ENCODE assay signal across 1 cellular context in genomic region chr17:2238432-2239169, GRCh38.
A peak's percentile ranks its signal among the peaks of the same experiment; 100 is the strongest.
TF ChIP-seq lines count a peak whose summit lies in the region.

No MANE protein-coding gene starts in this region.

TF ChIP-seq in GM12878, 131 proteins besides CTCF, POLR2A, EP300 and RAD21 (continued from another document and continues in another):
- peak; percentile 66; the same call in 1 of the 2 replicates for TF ChIP-seq RFX5 (IDR thresholded peaks at IDR 0.05; ENCODE audit: low read depth, low read length)
- no peak for TF ChIP-seq PRDM15 (CRISPR knock-in tag; IDR thresholded peaks at IDR 0.05)
- TF ChIP-seq SP1 (IDR thresholded peaks at IDR 0.05; ENCODE audit: low read depth, low read length), result no peak
- TF ChIP-seq SRF (IDR thresholded peaks at IDR 0.05; ENCODE audit: low read depth in 2 of 2, low read length in 2 of 2), result no peak
- TF ChIP-seq, protein P1, sequence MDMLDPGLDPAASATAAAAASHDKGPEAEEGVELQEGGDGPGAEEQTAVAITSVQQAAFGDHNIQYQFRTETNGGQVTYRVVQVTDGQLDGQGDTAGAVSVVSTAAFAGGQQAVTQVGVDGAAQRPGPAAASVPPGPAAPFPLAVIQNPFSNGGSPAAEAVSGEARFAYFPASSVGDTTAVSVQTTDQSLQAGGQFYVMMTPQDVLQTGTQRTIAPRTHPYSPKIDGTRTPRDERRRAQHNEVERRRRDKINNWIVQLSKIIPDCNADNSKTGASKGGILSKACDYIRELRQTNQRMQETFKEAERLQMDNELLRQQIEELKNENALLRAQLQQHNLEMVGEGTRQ (IDR thresholded peaks at IDR 0.05; ENCODE audit: borderline replicate concordance, low read depth, low read length), result peak; percentile 64
- TF ChIP-seq SUPT20H (IDR thresholded peaks at IDR 0.05; ENCODE audit: borderline replicate concordance, control insufficient read depth, low read depth, low read length), result no peak
- no peak for TF ChIP-seq GABPA (IDR thresholded peaks at IDR 0.05; ENCODE audit: low read depth)
- no peak for TF ChIP-seq BCL11A (IDR thresholded peaks at IDR 0.05; ENCODE audit: low read depth, low read length)
- TF ChIP-seq SPI1 (IDR thresholded peaks at IDR 0.05; ENCODE audit: borderline replicate concordance, insufficient read depth, low read depth, low read length), result peak; percentile 44; the same call in 1 of the 2 replicates
- no peak for TF ChIP-seq ZBTB40 (IDR thresholded peaks at IDR 0.05; ENCODE audit: borderline replicate concordance)
- no peak; the same call in 1 of the 2 replicates for TF ChIP-seq ZNF384 (IDR thresholded peaks at IDR 0.05; ENCODE audit: borderline replicate concordance, low read depth, low read length)
- no peak for TF ChIP-seq TARDBP (IDR thresholded peaks at IDR 0.05; ENCODE audit: borderline replicate concordance)
- TF ChIP-seq, protein P2, sequence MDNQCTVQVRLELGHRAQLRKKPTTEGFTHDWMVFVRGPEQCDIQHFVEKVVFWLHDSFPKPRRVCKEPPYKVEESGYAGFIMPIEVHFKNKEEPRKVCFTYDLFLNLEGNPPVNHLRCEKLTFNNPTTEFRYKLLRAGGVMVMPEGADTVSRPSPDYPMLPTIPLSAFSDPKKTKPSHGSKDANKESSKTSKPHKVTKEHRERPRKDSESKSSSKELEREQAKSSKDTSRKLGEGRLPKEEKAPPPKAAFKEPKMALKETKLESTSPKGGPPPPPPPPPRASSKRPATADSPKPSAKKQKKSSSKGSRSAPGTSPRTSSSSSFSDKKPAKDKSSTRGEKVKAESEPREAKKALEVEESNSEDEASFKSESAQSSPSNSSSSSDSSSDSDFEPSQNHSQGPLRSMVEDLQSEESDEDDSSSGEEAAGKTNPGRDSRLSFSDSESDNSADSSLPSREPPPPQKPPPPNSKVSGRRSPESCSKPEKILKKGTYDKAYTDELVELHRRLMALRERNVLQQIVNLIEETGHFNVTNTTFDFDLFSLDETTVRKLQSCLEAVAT (IDR thresholded peaks at IDR 0.05), result 0 out of 2 replicates have a peak, but pooled peaks have one; percentile 32
- no peak for TF ChIP-seq CHD1 (IDR thresholded peaks at IDR 0.05; ENCODE audit: low read depth, low read length)
- no peak for TF ChIP-seq BRCA1 (IDR thresholded peaks at IDR 0.05; ENCODE audit: low read depth, low read length)
- TF ChIP-seq, protein P3, sequence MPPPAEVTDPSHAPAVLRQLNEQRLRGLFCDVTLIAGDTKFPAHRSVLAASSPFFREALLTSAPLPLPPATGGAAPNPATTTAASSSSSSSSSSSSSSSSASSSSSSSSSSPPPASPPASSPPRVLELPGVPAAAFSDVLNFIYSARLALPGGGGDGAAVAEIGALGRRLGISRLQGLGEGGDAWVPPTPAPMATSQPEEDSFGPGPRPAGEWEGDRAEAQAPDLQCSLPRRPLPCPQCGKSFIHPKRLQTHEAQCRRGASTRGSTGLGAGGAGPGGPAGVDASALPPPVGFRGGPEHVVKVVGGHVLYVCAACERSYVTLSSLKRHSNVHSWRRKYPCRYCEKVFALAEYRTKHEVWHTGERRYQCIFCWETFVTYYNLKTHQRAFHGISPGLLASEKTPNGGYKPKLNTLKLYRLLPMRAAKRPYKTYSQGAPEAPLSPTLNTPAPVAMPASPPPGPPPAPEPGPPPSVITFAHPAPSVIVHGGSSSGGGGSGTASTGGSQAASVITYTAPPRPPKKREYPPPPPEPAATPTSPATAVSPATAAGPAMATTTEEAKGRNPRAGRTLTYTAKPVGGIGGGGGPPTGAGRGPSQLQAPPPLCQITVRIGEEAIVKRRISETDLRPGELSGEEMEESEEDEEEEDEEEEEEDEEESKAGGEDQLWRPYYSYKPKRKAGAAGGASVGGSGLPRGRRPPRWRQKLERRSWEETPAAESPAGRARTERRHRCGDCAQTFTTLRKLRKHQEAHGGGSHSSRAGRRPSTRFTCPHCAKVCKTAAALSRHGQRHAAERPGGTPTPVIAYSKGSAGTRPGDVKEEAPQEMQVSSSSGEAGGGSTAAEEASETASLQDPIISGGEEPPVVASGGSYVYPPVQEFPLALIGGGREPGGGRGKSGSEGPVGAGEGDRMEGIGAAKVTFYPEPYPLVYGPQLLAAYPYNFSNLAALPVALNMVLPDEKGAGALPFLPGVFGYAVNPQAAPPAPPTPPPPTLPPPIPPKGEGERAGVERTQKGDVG (CRISPR knock-in tag; IDR thresholded peaks at IDR 0.05), result 0 out of 2 replicates have a peak, but pooled peaks have one; percentile 49
- TF ChIP-seq EGR1 (IDR thresholded peaks at IDR 0.05; ENCODE audit: borderline replicate concordance in 1 of 2, low read depth in 2 of 2, low read length in 2 of 2), result no peak
- TF ChIP-seq NR2C2 (IDR thresholded peaks at IDR 0.05; ENCODE audit: borderline replicate concordance, control insufficient read depth, insufficient read length, low read depth), result no peak
- no peak for TF ChIP-seq BCL3 (IDR thresholded peaks at IDR 0.05; ENCODE audit: borderline replicate concordance, insufficient read depth, low read depth, low read length, poor library complexity, severe bottlenecking)
- TF ChIP-seq NFIC (IDR thresholded peaks at IDR 0.05; ENCODE audit: low read depth, low read length), result peak; percentile 57
- TF ChIP-seq NR2C1 (IDR thresholded peaks at IDR 0.05), result no peak
- TF ChIP-seq, protein P4, sequence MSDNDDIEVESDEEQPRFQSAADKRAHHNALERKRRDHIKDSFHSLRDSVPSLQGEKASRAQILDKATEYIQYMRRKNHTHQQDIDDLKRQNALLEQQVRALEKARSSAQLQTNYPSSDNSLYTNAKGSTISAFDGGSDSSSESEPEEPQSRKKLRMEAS (IDR thresholded peaks at IDR 0.05; ENCODE audit: low read depth, low read length), result peak; percentile 61; the same call in 1 of the 2 replicates
- peak; percentile 48; the same call in 1 of the 2 replicates for TF ChIP-seq CHD2 (IDR thresholded peaks at IDR 0.05; ENCODE audit: borderline replicate concordance, low read depth, low read length)
- peak; percentile 62 for TF ChIP-seq IKZF1 (conservative IDR thresholded peaks at IDR 0.05)
- TF ChIP-seq USF1 (IDR thresholded peaks at IDR 0.05; ENCODE audit: borderline replicate concordance, extremely low read length, insufficient read depth, low read depth, low read length), result peak; percentile 86
- peak; percentile 94 for TF ChIP-seq RUNX3 (IDR thresholded peaks at IDR 0.05; ENCODE audit: low read length)
- TF ChIP-seq STAT3 (IDR thresholded peaks at IDR 0.05; ENCODE audit: low read depth, low read length), result no peak
- no peak for TF ChIP-seq PAX8 (IDR thresholded peaks at IDR 0.05)
- no peak for TF ChIP-seq NFXL1 (IDR thresholded peaks at IDR 0.05; ENCODE audit: borderline replicate concordance)
- peak; percentile 17; the same call in 1 of the 2 replicates for TF ChIP-seq MXI1 (IDR thresholded peaks at IDR 0.05; ENCODE audit: low read depth, low read length)
- no peak for TF ChIP-seq SIX5 (IDR thresholded peaks at IDR 0.05; ENCODE audit: low read depth, low read length, severe bottlenecking)
- TF ChIP-seq LARP7 (IDR thresholded peaks at IDR 0.05), result no peak
- TF ChIP-seq HDAC6 (IDR thresholded peaks at IDR 0.05; ENCODE audit: unreplicated experiment), result no peak
- TF ChIP-seq TAF1 (IDR thresholded peaks at IDR 0.05; ENCODE audit: borderline replicate concordance, low read depth, low read length), result no peak
- TF ChIP-seq RB1 (IDR thresholded peaks at IDR 0.05; ENCODE audit: borderline replicate concordance), result no peak
- peak; percentile 24; the same call in 1 of the 2 replicates for TF ChIP-seq DPF2 (IDR thresholded peaks at IDR 0.05)
- TF ChIP-seq ATF3 (IDR thresholded peaks at IDR 0.05; ENCODE audit: borderline replicate concordance, extremely low read depth, low read depth, low read length), result peak; percentile 28; the same call in 1 of the 2 replicates
- 0 out of 3 replicates have a peak, but pooled peaks have one; percentile 41 for TF ChIP-seq POU2F2 (IDR thresholded peaks at IDR 0.05; ENCODE audit: borderline replicate concordance, low read depth, low read length)
- TF ChIP-seq SREBF2 (IDR thresholded peaks at IDR 0.05; ENCODE audit: low read length), result no peak
- TF ChIP-seq TCF3 (IDR thresholded peaks at IDR 0.05; ENCODE audit: borderline replicate concordance, insufficient read depth, low read depth, low read length), result no peak
- peak; percentile 70 for TF ChIP-seq POLR2AphosphoS5 (IDR thresholded peaks at IDR 0.05; ENCODE audit: low read length)
- peak; percentile 61; the same call in 1 of the 2 replicates for TF ChIP-seq MEF2A (IDR thresholded peaks at IDR 0.05; ENCODE audit: insufficient read depth, low read depth, low read length)
- TF ChIP-seq KDM1A (IDR thresholded peaks at IDR 0.05; ENCODE audit: borderline replicate concordance), result no peak
- TF ChIP-seq SIN3A (IDR thresholded peaks at IDR 0.05; ENCODE audit: low read depth, low read length), result no peak
- TF ChIP-seq SUZ12 (IDR thresholded peaks at IDR 0.05; ENCODE audit: unreplicated experiment), result no peak
- no peak for TF ChIP-seq ZZZ3 (IDR thresholded peaks at IDR 0.05; ENCODE audit: control insufficient read depth, insufficient read length, low read depth)
- TF ChIP-seq FOS (IDR thresholded peaks at IDR 0.05; ENCODE audit: borderline replicate concordance, extremely low read depth, insufficient read length), result no peak
